In the genomic region with DNA sequence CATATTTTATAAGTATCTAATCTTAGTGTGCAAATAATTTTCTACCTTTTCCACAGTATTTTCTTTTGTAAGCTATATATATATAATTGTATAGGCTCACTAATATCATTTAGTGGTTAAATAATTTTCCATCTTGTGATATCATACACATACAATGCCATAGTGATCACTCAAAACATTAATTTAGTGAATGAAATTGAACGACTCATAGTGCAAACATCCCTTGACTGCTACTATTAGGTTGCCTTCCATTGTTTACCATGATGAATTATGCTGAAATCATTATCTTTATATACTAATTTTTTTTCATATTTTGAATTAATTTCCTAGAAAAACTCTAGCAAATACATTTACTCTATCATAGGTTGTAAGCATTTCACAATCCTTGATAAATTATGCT, we compare ENCODE assay signal across 16 cellular contexts.
DNase-seq lines count a peak whose midpoint lies in the region; ATAC-seq, FAIRE-seq and TF ChIP-seq lines count a peak whose summit lies in the region.
"Had no signal": no experiment of that assay in that cellular context is flagged by ENCODE, and none has a peak within 500 bp of the region (broad histone marks: within the 10 kb centered on the region; RNA-seq: fewer than 3 reads in every experiment).

No MANE protein-coding gene starts in this region.

- H3K27ac ChIP-seq in pancreas: no peak overlapping the region
- H3K27ac ChIP-seq: 22Rv1; BLaER1 treated with 17β-estradiol and CSF1 and Interleukin-3, amounts not matched to agents 10 nM and 100 nM; HL-60 had no signal

- no peaks in the 10 kb centered on the region for H3K36me3 ChIP-seq in pancreas

- ATAC-seq in pancreas: no peak
- no peak for ATAC-seq in SK-N-SH treated with all-trans-retinoic acid at 6 μM for 48 hours

- intact Hi-C loops in pancreas (cut with DNase I): no loop called here

- H3K4me3 ChIP-seq in pancreas: no peak overlapping the region
- H3K4me3 ChIP-seq: BLaER1 treated with 17β-estradiol and CSF1 and Interleukin-3, amounts not matched to agents 10 nM and 100 nM had no signal

- WGBS in pancreas, 2 donors: 56 to 65% methylated on average over 1 of the region's 1 CpG

- DNase-seq in DMS53 (lab: John Stamatoyannopoulos, UW) (peak; percentile 31), DMS53 treated with DMSO at 0.1 percent for 48 hours (lab: John Stamatoyannopoulos, UW; ENCODE audit: unreplicated experiment) (no peak), NCI-H69 (lab: John Stamatoyannopoulos, UW) (peak; percentile 7), pancreas (no peak), foreskin melanocyte (no peak), Ammon's horn (ENCODE audit: low spot score) (no peak)
- DNase-seq: AML-193; CD4-positive, CD25-positive, alpha-beta regulatory T cell; DMS79; GF-D8; H7 had no signal

- no peak for TF ChIP-seq CTCF in pancreas (IDR thresholded peaks at IDR 0.05)

- FAIRE-seq in endometrium (lab: Jason Lieb, UNC) (peak; percentile 15), pancreas (lab: Jason Lieb, UNC) (peak; percentile 37)

- H3K9me3 ChIP-seq in pancreas: peaks cover 0 to 3% (median 0%) of the 10 kb centered on the region in 4 donors

- no peaks in the 10 kb centered on the region for H3K4me1 ChIP-seq in pancreas

- H3K27me3 ChIP-seq in pancreas: no peaks in the 10 kb centered on the region
- H3K27me3 ChIP-seq: BLaER1 treated with 17β-estradiol and CSF1 and Interleukin-3, amounts not matched to agents 10 nM and 100 nM had no signal

TF ChIP-seq in SK-N-SH treated with all-trans-retinoic acid at 6 μM for 48 hours, 23 proteins besides CTCF, POLR2A, EP300 and RAD21:
- no peak for TF ChIP-seq TSHZ2 (CRISPR knock-in tag; IDR thresholded peaks at IDR 0.05)
- TF ChIP-seq, protein P1, sequence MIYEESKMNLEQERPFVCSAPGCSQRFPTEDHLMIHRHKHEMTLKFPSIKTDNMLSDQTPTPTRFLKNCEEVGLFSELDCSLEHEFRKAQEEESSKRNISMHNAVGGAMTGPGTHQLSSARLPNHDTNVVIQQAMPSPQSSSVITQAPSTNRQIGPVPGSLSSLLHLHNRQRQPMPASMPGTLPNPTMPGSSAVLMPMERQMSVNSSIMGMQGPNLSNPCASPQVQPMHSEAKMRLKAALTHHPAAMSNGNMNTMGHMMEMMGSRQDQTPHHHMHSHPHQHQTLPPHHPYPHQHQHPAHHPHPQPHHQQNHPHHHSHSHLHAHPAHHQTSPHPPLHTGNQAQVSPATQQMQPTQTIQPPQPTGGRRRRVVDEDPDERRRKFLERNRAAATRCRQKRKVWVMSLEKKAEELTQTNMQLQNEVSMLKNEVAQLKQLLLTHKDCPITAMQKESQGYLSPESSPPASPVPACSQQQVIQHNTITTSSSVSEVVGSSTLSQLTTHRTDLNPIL (CRISPR knock-in tag; IDR thresholded peaks at IDR 0.05; ENCODE audit: low read depth): no peak
- no peak for TF ChIP-seq ZNF70 (CRISPR knock-in tag; IDR thresholded peaks at IDR 0.05)
- TF ChIP-seq ZFP30 (CRISPR knock-in tag; IDR thresholded peaks at IDR 0.05): no peak
- no peak; the same call in 1 of the 2 replicates for TF ChIP-seq ISL1 (CRISPR knock-in tag; IDR thresholded peaks at IDR 0.05)
- TF ChIP-seq SNAI2 (CRISPR knock-in tag; IDR thresholded peaks at IDR 0.05): no peak
- TF ChIP-seq CSDC2 (CRISPR knock-in tag; IDR thresholded peaks at IDR 0.05): no peak
- no peak for TF ChIP-seq ARNTL (CRISPR knock-in tag; IDR thresholded peaks at IDR 0.05; ENCODE audit: borderline replicate concordance, low read depth)
- TF ChIP-seq, protein P2, sequence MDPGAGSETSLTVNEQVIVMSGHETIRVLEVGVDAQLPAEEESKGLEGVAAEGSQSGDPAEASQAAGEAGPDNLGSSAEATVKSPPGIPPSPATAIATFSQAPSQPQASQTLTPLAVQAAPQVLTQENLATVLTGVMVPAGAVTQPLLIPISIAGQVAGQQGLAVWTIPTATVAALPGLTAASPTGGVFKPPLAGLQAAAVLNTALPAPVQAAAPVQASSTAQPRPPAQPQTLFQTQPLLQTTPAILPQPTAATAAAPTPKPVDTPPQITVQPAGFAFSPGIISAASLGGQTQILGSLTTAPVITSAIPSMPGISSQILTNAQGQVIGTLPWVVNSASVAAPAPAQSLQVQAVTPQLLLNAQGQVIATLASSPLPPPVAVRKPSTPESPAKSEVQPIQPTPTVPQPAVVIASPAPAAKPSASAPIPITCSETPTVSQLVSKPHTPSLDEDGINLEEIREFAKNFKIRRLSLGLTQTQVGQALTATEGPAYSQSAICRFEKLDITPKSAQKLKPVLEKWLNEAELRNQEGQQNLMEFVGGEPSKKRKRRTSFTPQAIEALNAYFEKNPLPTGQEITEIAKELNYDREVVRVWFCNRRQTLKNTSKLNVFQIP (CRISPR knock-in tag; IDR thresholded peaks at IDR 0.05; ENCODE audit: borderline replicate concordance, low read depth): no peak
- no peak for TF ChIP-seq ZNF8 (CRISPR knock-in tag; IDR thresholded peaks at IDR 0.05)
- no peak for TF ChIP-seq GLIS3 (CRISPR knock-in tag; IDR thresholded peaks at IDR 0.05)
- TF ChIP-seq ESRRG (CRISPR knock-in tag; IDR thresholded peaks at IDR 0.05): no peak
- no peak for TF ChIP-seq ZNF565 (CRISPR knock-in tag; conservative IDR thresholded peaks at IDR 0.05; ENCODE audit: low read depth)
- TF ChIP-seq ZC3H10 (CRISPR knock-in tag; IDR thresholded peaks at IDR 0.05): no peak
- TF ChIP-seq ZFP3 (CRISPR knock-in tag; IDR thresholded peaks at IDR 0.05): no peak

Comparison
In these comparisons a context has a peak if more than half of its experiments do, and no peak if none do; other contexts are left out.
1. DNase-seq: peak in DMS53 (single experiment) and NCI-H69 (single experiment); none in DMS53 treated with DMSO at 0.1 percent for 48 hours (single experiment), pancreas (0 of 6), foreskin melanocyte (single experiment) and Ammon's horn (single experiment).